In genomic region chr18:3596324-3597158, GRCh38 we compare ENCODE assay signal across 8 cellular contexts.
DNase-seq lines count a peak whose midpoint lies in the region; ATAC-seq lines count a peak whose summit lies in the region.

No MANE protein-coding gene starts in this region.

- H3K4me3 Mint-ChIP-seq in activated naive CD8-positive, alpha-beta T cell treated with anti-CD3 and anti-CD28 coated beads, Interleukin-2, amount 50 U/mL, for 24 hours, result peak overlapping the region; percentile 88

- intact Hi-C loops in left ventricle myocardium superior (cut with micrococcal nuclease), result loop anchor here (10.0 kb wide), 1 partner anchor 322 kb away; no protein-coding TSS in a partner anchor

- H3K9me3 Mint-ChIP-seq in activated naive CD8-positive, alpha-beta T cell treated with anti-CD3 and anti-CD28 coated beads, Interleukin-2, amount 50 U/mL, for 24 hours, result no peaks in the 10 kb centered on the region

- peaks cover 64% of the 10 kb centered on the region for H3K4me1 Mint-ChIP-seq in activated naive CD8-positive, alpha-beta T cell treated with anti-CD3 and anti-CD28 coated beads, Interleukin-2, amount 50 U/mL, for 24 hours

- DNase-seq in GF-D8 (lab: John Stamatoyannopoulos, UW), result peak; percentile 93
- peak; percentile 97 for DNase-seq in OCI-M1 (lab: John Stamatoyannopoulos, UW)
- peak; percentile 51 for DNase-seq in activated naive CD8-positive, alpha-beta T cell treated with anti-CD3 and anti-CD28 coated beads, Interleukin-2, amount 50 U/mL, for 24 hours
- peak; percentile 62 for DNase-seq in left ventricle myocardium superior
- DNase-seq in retina, result peak; percentile 43
- DNase-seq in NCI-H187 (lab: John Stamatoyannopoulos, UW), result no peak

- peak overlapping the region; percentile 100 for H3K27ac Mint-ChIP-seq in activated naive CD8-positive, alpha-beta T cell treated with anti-CD3 and anti-CD28 coated beads, Interleukin-2, amount 50 U/mL, for 24 hours

- no peaks in the 10 kb centered on the region for H3K27me3 Mint-ChIP-seq in activated naive CD8-positive, alpha-beta T cell treated with anti-CD3 and anti-CD28 coated beads, Interleukin-2, amount 50 U/mL, for 24 hours

- H3K36me3 Mint-ChIP-seq in activated naive CD8-positive, alpha-beta T cell treated with anti-CD3 and anti-CD28 coated beads, Interleukin-2, amount 50 U/mL, for 24 hours (ENCODE audit: low read depth), result peaks cover 4% of the 10 kb centered on the region

- ATAC-seq in HG02642 (IDR thresholded peaks at IDR 0.05; ENCODE audit: poor library complexity, unreplicated experiment) (peak; percentile 30), left ventricle myocardium superior (peak; percentile 4), HG03045 (IDR thresholded peaks at IDR 0.05; ENCODE audit: unreplicated experiment) (no peak)
- no peak for ATAC-seq in activated naive CD8-positive, alpha-beta T cell treated with anti-CD3 and anti-CD28 coated beads, Interleukin-2, amount 50 U/mL, for 24 hours

Comparison
In these comparisons a context has a peak if more than half of its experiments do, and no peak if none do; other contexts are left out.
1. DNase-seq: peak in GF-D8 (single experiment), OCI-M1 (single experiment), activated naive CD8-positive, alpha-beta T cell treated with anti-CD3 and anti-CD28 coated beads, Interleukin-2, amount 50 U/mL, for 24 hours (single experiment), left ventricle myocardium superior (single experiment) and retina (single experiment); none in NCI-H187 (0 of 2).
2. ATAC-seq: peak in HG02642 (single experiment) and left ventricle myocardium superior (single experiment); none in activated naive CD8-positive, alpha-beta T cell treated with anti-CD3 and anti-CD28 coated beads, Interleukin-2, amount 50 U/mL, for 24 hours (single experiment) and HG03045 (single experiment).